ENCODE assay signal across 11 cellular contexts in genomic region chr3:185900228-185900627, GRCh38. TPM values are rescaled to one million over a fixed set of nuclear protein-coding genes. Genes with fewer than 3 reads are reported as not detected.
DNase-seq lines count a peak whose midpoint lies in the region; ATAC-seq, FAIRE-seq and TF ChIP-seq lines count a peak whose summit lies in the region.
"Had no signal": no experiment of that assay in that cellular context is flagged by ENCODE, and none has a peak within 500 bp of the region (broad histone marks: within the 10 kb centered on the region; RNA-seq: fewer than 3 reads in every experiment).

No MANE protein-coding gene starts in this region.

- H2AFZ ChIP-seq in K562 (ENCODE audit: low read depth, low read length), result peak overlapping the region; percentile 87

- H3K27ac ChIP-seq in K562 (ENCODE audit: extremely low read depth, low read depth, low read length), result peak overlapping the region; percentile 53; the same call in 1 of the 3 replicates
- H3K27ac ChIP-seq in CD8-positive, alpha-beta memory T cell (ENCODE audit: low read depth, low read length), result no peak overlapping the region
- H3K27ac ChIP-seq: sigmoid colon had no signal

- no peak overlapping the region for H3K4me2 ChIP-seq in K562 (ENCODE audit: insufficient read depth, low read length)

- H3K4me3 ChIP-seq in K562, result no peak overlapping the region
- H3K4me3 ChIP-seq in CD8-positive, alpha-beta memory T cell (ENCODE audit: low read length), result no peak overlapping the region
- H3K4me3 ChIP-seq: sigmoid colon had no signal

- TF ChIP-seq CTCF in AG09319 (IDR thresholded peaks at IDR 0.05; ENCODE audit: low read depth, low read length), result no peak
- TF ChIP-seq CTCF in K562 (IDR thresholded peaks at IDR 0.05 in 2 of 3, conservative IDR thresholded peaks at IDR 0.05 in 1 of 3; ENCODE audit: insufficient read depth in 2 of 3, low read depth in 1 of 3, low read length in 3 of 3), result no peak

- POLR2A ChIA-PET in K562 (lab: Yijun Ruan, JAX), result interaction anchor here (0.6 to 3.3 kb wide), 10 partner anchors 12 to 668 kb away, joined by 3 to 23 read pairs (median 3); partner anchors contain the start of gene TRA2B
- POLR2A ChIA-PET in CD8-positive, alpha-beta memory T cell (lab: Charles Lee), result no interaction called here

- H3K4me1 ChIP-seq in K562 (replicated peaks in 1 of 2; ENCODE audit: control insufficient read depth in 2 of 2, insufficient read depth in 2 of 2, low read length in 2 of 2), result peaks cover 4 to 5% of the 10 kb centered on the region in 2 experiments; a peak in 3 of 5 replicates
- no peaks in the 10 kb centered on the region for H3K4me1 ChIP-seq in CD8-positive, alpha-beta memory T cell (ENCODE audit: insufficient read depth, low read length)
- H3K4me1 ChIP-seq: sigmoid colon had no signal

- H3K27me3 ChIP-seq in K562 (ENCODE audit: control insufficient read depth in 2 of 2, insufficient read depth in 2 of 2, low read length in 2 of 2), result no peaks in the 10 kb centered on the region
- H3K27me3 ChIP-seq in CD8-positive, alpha-beta memory T cell (ENCODE audit: insufficient read depth, low read length, poor library complexity, severe bottlenecking), result no peaks in the 10 kb centered on the region
- H3K27me3 ChIP-seq: sigmoid colon had no signal

- no peaks in the 10 kb centered on the region for H3K4me1 Mint-ChIP-seq in CD8-positive, alpha-beta memory T cell

- in situ Hi-C loops in K562 (cut with MboI), result no loop called here

- H3K4me3 Mint-ChIP-seq in CD8-positive, alpha-beta memory T cell, result no peak overlapping the region

- H3K9ac ChIP-seq in K562 (ENCODE audit: insufficient read depth in 1 of 2, low read depth in 2 of 2, low read length in 2 of 2), result no peak overlapping the region

- peaks cover 14 to 27% of the 10 kb centered on the region in 2 donors for H3K27me3 Mint-ChIP-seq in CD8-positive, alpha-beta memory T cell

- no peaks in the 10 kb centered on the region for H3K9me3 ChIP-seq in K562 (replicated peaks; ENCODE audit: control insufficient read depth, insufficient read depth, low read depth, low read length)
- H3K9me3 ChIP-seq in CD8-positive, alpha-beta memory T cell (ENCODE audit: low read length), result no peaks in the 10 kb centered on the region
- H3K9me3 ChIP-seq: sigmoid colon had no signal

- DNase-seq in AG09319 (ENCODE audit: extremely low read depth, low read depth) (peak; percentile 61), HuH-7.5 (ENCODE audit: low spot score) (peak; percentile 35), K562 (ENCODE audit: extremely low read depth in 1 of 4, low spot score in 3 of 4) (peak; percentile 47 to 90 (median 69)), left lobe of liver (ENCODE audit: low spot score) (no peak), NCI-H2227 treated with DMSO at 0.1 percent for 48 hours (lab: John Stamatoyannopoulos, UW) (no peak), GM19240 (ENCODE audit: insufficient read length, low spot score) (no peak)
- DNase-seq in CD8-positive, alpha-beta memory T cell, result no peak
- DNase-seq: cerebellar nuclear complex, sigmoid colon had no signal

- TF ChIP-seq POLR2A in K562 (conservative IDR thresholded peaks at IDR 0.05), result no peak

- CTCF ChIA-PET in K562 (lab: Yijun Ruan, JAX; ENCODE audit: low intra/inter-chr PET ratio), result no interaction called here
- CTCF ChIA-PET in CD8-positive, alpha-beta memory T cell (lab: Charles Lee), result no interaction called here

- ATAC-seq in K562 (peak; percentile 99), left lobe of liver (peak; percentile 58), HG03460 (IDR thresholded peaks at IDR 0.05; ENCODE audit: unreplicated experiment) (no peak)

- no peak overlapping the region for H3K27ac Mint-ChIP-seq in CD8-positive, alpha-beta memory T cell

- H3K36me3 Mint-ChIP-seq in CD8-positive, alpha-beta memory T cell, result peaks cover 0 to 11% (median 2%) of the 10 kb centered on the region in 3 donors

- no peaks in the 10 kb centered on the region for H3K36me3 ChIP-seq in K562 (ENCODE audit: control insufficient read depth, insufficient read depth, low read length)
- no peaks in the 10 kb centered on the region for H3K36me3 ChIP-seq in CD8-positive, alpha-beta memory T cell (ENCODE audit: insufficient read depth, low read length)
- H3K36me3 ChIP-seq: sigmoid colon had no signal

- H3K9me3 Mint-ChIP-seq in CD8-positive, alpha-beta memory T cell, result peaks cover 0 to 11% (median 5%) of the 10 kb centered on the region in 5 donors

- FAIRE-seq in K562 (lab: Jason Lieb, UNC), result peak; percentile 98
- FAIRE-seq: TTC549 had no signal

- BruUV-seq in K562 (replicated peaks; lab: Mats Ljungman, UMichigan), result no TSS peak

- 0 out of 4 replicates have a peak, but pooled peaks of 1 of the 2 experiments have one; percentile 4 for TF ChIP-seq RAD21 in K562 (CRISPR knock-in tag; conservative IDR thresholded peaks at IDR 0.05 in 1 of 2, IDR thresholded peaks at IDR 0.05 in 1 of 2)

- WGBS in K562 (ENCODE audit: insufficient coverage, low coverage, missing lambda C conversion rate), result 0% methylated on average over 1 of the region's 1 CpG

- intact Hi-C loops in K562 (cut with micrococcal nuclease), result loop anchor here (10.0 kb wide), 1 partner anchor 235 kb away; no protein-coding TSS in a partner anchor

- TF ChIP-seq EP300 in K562 (IDR thresholded peaks at IDR 0.05; ENCODE audit: low read length), result peak; percentile 55; the same call in 1 of the 2 replicates

- no peaks in the 10 kb centered on the region for H3K79me2 ChIP-seq in K562 (ENCODE audit: control insufficient read depth, insufficient read depth, low read length)

- no peaks in the 10 kb centered on the region for H4K20me1 ChIP-seq in K562 (replicated peaks; ENCODE audit: control insufficient read depth, insufficient read depth, low read length)

- H3K9me1 ChIP-seq in K562 (ENCODE audit: control insufficient read depth, insufficient read depth, low read length), result no peaks in the 10 kb centered on the region

TF ChIP-seq in K562, 482 proteins besides CTCF, POLR2A, EP300 and RAD21 (continues in another document):
- TF ChIP-seq MAZ (CRISPR knock-in tag; conservative IDR thresholded peaks at IDR 0.05 in 1 of 2, IDR thresholded peaks at IDR 0.05 in 1 of 2) (no peak), KDM1A (IDR thresholded peaks at IDR 0.05) (no peak; a peak in 1 of 4 replicates), SMARCC2 (IDR thresholded peaks at IDR 0.05; ENCODE audit: low read depth) (0 out of 2 replicates have a peak, but pooled peaks have one; percentile 45), TEAD4 (IDR thresholded peaks at IDR 0.05; ENCODE audit: low read length) (no peak), TEAD4 (CRISPR knock-in tag; IDR thresholded peaks at IDR 0.05; ENCODE audit: borderline replicate concordance) (no peak), NFE2 (IDR thresholded peaks at IDR 0.05; ENCODE audit: low read depth) (peak; percentile 88), RB1 (IDR thresholded peaks at IDR 0.05; ENCODE audit: low read depth) (no peak), GTF3C2 (IDR thresholded peaks at IDR 0.05; ENCODE audit: borderline replicate concordance, extremely low read depth, insufficient read length) (no peak), ZNF778 (CRISPR knock-in tag; IDR thresholded peaks at IDR 0.05) (no peak), NFRKB (IDR thresholded peaks at IDR 0.05; ENCODE audit: low read depth) (peak; percentile 50; the same call in 1 of the 2 replicates), HMGN3 (IDR thresholded peaks at IDR 0.05; ENCODE audit: borderline replicate concordance, extremely low read depth, insufficient read length, low read depth, low read length) (no peak), GABPB1 (CRISPR knock-in tag; IDR thresholded peaks at IDR 0.05) (0 out of 2 replicates have a peak, but pooled peaks have one; percentile 55), ZNF263 (CRISPR knock-in tag; IDR thresholded peaks at IDR 0.05; ENCODE audit: borderline replicate concordance) (no peak)

RNA-seq across cellular contexts. Expression of gene TRA2B, which starts 37.6 kb away (rescaled TPM):
- total RNA-seq in K562 (2011; cell fraction: chromatin; rRNA removed; ENCODE audit: low replicate concordance), result 267 and 677 TPM in 2 replicates
- total RNA-seq in K562 (2011; cell fraction: nucleolus; rRNA removed), result 155 and 196 TPM in 2 replicates
- total RNA-seq in K562 (2011; cell fraction: nucleoplasm; rRNA removed), result 358 and 568 TPM in 2 replicates
- total RNA-seq in K562 (2014; rRNA removed) (345 and 451 TPM in 2 replicates), K562 (2014; rRNA removed; fragmentation: Illumina TruSeq; extraction: Trizol) (278 and 286 TPM in 2 replicates), K562 (2015; rRNA removed; fragmentation: Illumina TruSeq; extraction: Trizol) (385 and 411 TPM in 2 replicates), K562 (2021) (244 and 254 TPM in 2 replicates), left lobe of liver (40.4 TPM)
- polyA plus RNA-seq in K562 (2011; rRNA removed) (224 and 295 TPM in 2 replicates), K562 (2014; fragmentation: Illumina TruSeq; extraction: Trizol) (285 and 300 TPM in 2 replicates), K562 (2014; fragmentation: Nextera tagmentation; extraction: Ambion mirVana) (100 to 1,000 TPM; 105 to 132 TPM), K562 (2014; rRNA removed) (260 and 286 TPM in 2 replicates)
- 154 and 160 TPM in 2 replicates for polyA plus RNA-seq in K562 (2011; cell fraction: cytosol; rRNA removed)
- 311 and 318 TPM in 2 replicates for polyA plus RNA-seq in K562 (2011; cell fraction: nucleus; rRNA removed)
- polyA plus RNA-seq in K562 (2012), result 166 and 283 TPM in 2 replicates
- polyA minus RNA-seq in K562 (2011; rRNA and poly(A)+ RNA removed), result 355 and 364 TPM in 2 replicates
- 218 and 232 TPM in 2 replicates for polyA minus RNA-seq in K562 (2011; cell fraction: cytosol; rRNA and poly(A)+ RNA removed)
- 402 and 570 TPM in 2 replicates for polyA minus RNA-seq in K562 (2011; cell fraction: nucleus; rRNA and poly(A)+ RNA removed)
- 100 to 1,000 TPM; 305 to 324 TPM for total RNA-seq in CD8-positive, alpha-beta memory T cell
- polyA plus RNA-seq in CD8-positive, alpha-beta memory T cell, result 181 TPM

Comparison
In these comparisons a context has a peak if more than half of its experiments do, and no peak if none do; other contexts are left out.
1. DNase-seq: peak in AG09319 (single experiment), HuH-7.5 (single experiment) and K562 (4 of 4); none in left lobe of liver (single experiment), NCI-H2227 treated with DMSO at 0.1 percent for 48 hours (single experiment), GM19240 (single experiment) and CD8-positive, alpha-beta memory T cell (0 of 5).